In genomic region chr6:151389640-151390275, GRCh38 we compare ENCODE assay signal across 1 cellular context.
TF ChIP-seq lines count a peak whose summit lies in the region.

No MANE protein-coding gene starts in this region.

TF ChIP-seq in K562, 482 proteins besides CTCF, POLR2A, EP300 and RAD21 (continued from another document and continues in another):
- TF ChIP-seq MNT (conservative IDR thresholded peaks at IDR 0.05) (peak; percentile 13 to 17; a peak in 3 of 4 replicates), ESRRB (CRISPR knock-in tag; IDR thresholded peaks at IDR 0.05; ENCODE audit: borderline replicate concordance) (0 out of 2 replicates have a peak, but pooled peaks have one; percentile 5), FOXA3 (CRISPR knock-in tag; conservative IDR thresholded peaks at IDR 0.05 in 1 of 2, IDR thresholded peaks at IDR 0.05 in 1 of 2) (0 out of 4 replicates have a peak, but pooled peaks of 1 of the 2 experiments have one; percentile 1), ARID3B (CRISPR knock-in tag; IDR thresholded peaks at IDR 0.05; ENCODE audit: borderline replicate concordance) (peak; percentile 25; the same call in 1 of the 2 replicates), CBX3 (IDR thresholded peaks at IDR 0.05; ENCODE audit: borderline replicate concordance in 1 of 2, low read length in 2 of 2) (no peak), ZMIZ1 (IDR thresholded peaks at IDR 0.05; ENCODE audit: low read depth in 2 of 2, low read length in 2 of 2) (peak in 1 of 2 experiments; percentile 63; a peak in 1 of 4 replicates), SMAD4 (CRISPR knock-in tag; conservative IDR thresholded peaks at IDR 0.05) (peak; percentile 94), BCOR (IDR thresholded peaks at IDR 0.05) (peak; percentile 36; the same call in 1 of the 2 replicates), MGA (IDR thresholded peaks at IDR 0.05) (peak; percentile 49; the same call in 1 of the 2 replicates), NFE2L1 (tag; IDR thresholded peaks at IDR 0.05; ENCODE audit: borderline replicate concordance, low read depth) (no peak), TAF1 (IDR thresholded peaks at IDR 0.05; ENCODE audit: control insufficient read depth, extremely low read depth, insufficient read depth, low read length, severe bottlenecking) (peak; percentile 86), NR1H2 (CRISPR knock-in tag; IDR thresholded peaks at IDR 0.05) (0 out of 2 replicates have a peak, but pooled peaks have one; percentile 52), ZNF668 (CRISPR knock-in tag; IDR thresholded peaks at IDR 0.05) (no peak), ELF4 (CRISPR knock-in tag; IDR thresholded peaks at IDR 0.05) (peak; percentile 57; the same call in 1 of the 2 replicates), NR2C2 (CRISPR knock-in tag; IDR thresholded peaks at IDR 0.05) (no peak), NR2C2 (tag; IDR thresholded peaks at IDR 0.05) (peak; percentile 39), ZBTB17 (CRISPR knock-in tag; IDR thresholded peaks at IDR 0.05) (peak; percentile 71), CREM (IDR thresholded peaks at IDR 0.05; ENCODE audit: low read depth) (peak; percentile 65; the same call in 1 of the 2 replicates), HBP1 (CRISPR knock-in tag; IDR thresholded peaks at IDR 0.05) (0 out of 2 replicates have a peak, but pooled peaks have one; percentile 67), PML (IDR thresholded peaks at IDR 0.05; ENCODE audit: low read length) (0 out of 2 replicates have a peak, but pooled peaks have one; percentile 26), CAMTA2 (CRISPR knock-in tag; conservative IDR thresholded peaks at IDR 0.05) (0 out of 2 replicates have a peak, but pooled peaks have one; percentile 58), IRF9 (tag; IDR thresholded peaks at IDR 0.05) (no peak), MBD2 (IDR thresholded peaks at IDR 0.05; ENCODE audit: borderline replicate concordance, low read depth) (peak; percentile 62; the same call in 1 of the 2 replicates), EP400 (IDR thresholded peaks at IDR 0.05) (peak; percentile 74; the same call in 1 of the 2 replicates), CEBPG (CRISPR knock-in tag; IDR thresholded peaks at IDR 0.05) (peak; percentile 0; the same call in 1 of the 2 replicates), CEBPG (tag; conservative IDR thresholded peaks at IDR 0.05 in 1 of 2, IDR thresholded peaks at IDR 0.05 in 1 of 2) (peak in 1 of 2 experiments; percentile 54; a peak in 2 of 4 replicates), E2F6 (IDR thresholded peaks at IDR 0.05; ENCODE audit: borderline replicate concordance in 1 of 2, extremely low read depth in 1 of 2, insufficient read depth in 1 of 2, insufficient read length in 1 of 2, low read depth in 1 of 2, low read length in 1 of 2, poor library complexity in 1 of 2, severe bottlenecking in 1 of 2) (peak in 1 of 2 experiments; percentile 45), POLR2B (IDR thresholded peaks at IDR 0.05; ENCODE audit: low read depth, partially characterized antibody) (peak; percentile 91), RBBP5 (IDR thresholded peaks at IDR 0.05; ENCODE audit: borderline replicate concordance, insufficient read depth, low read length, poor library complexity, severe bottlenecking) (peak; percentile 89)
